In genomic region chr2:109437325-109438090, GRCh38 we compare ENCODE assay signal across 15 cellular contexts.
DNase-seq lines count a peak whose midpoint lies in the region; ATAC-seq and TF ChIP-seq lines count a peak whose summit lies in the region.
"Had no signal": no experiment of that assay in that cellular context is flagged by ENCODE, and none has a peak within 500 bp of the region (broad histone marks: within the 10 kb centered on the region; RNA-seq: fewer than 3 reads in every experiment).

No MANE protein-coding gene starts in this region.

- no peaks in the 10 kb centered on the region for H4K20me1 ChIP-seq in osteoblast (ENCODE audit: insufficient read depth, low read length)

- peak; percentile 2 for DNase-seq in NCI-H2171 (lab: John Stamatoyannopoulos, UW)
- DNase-seq in osteoblast (ENCODE audit: insufficient read length, low spot score, missing footprints), result peak; percentile 5
- no peak for DNase-seq in stimulated activated naive B cell treated with anti-CD40 and anti-IgM and Interleukin-4, amounts not matched to agents 10 μg/mL and 1 μg/mL and 100 μg/mL, for 72 hours
- DNase-seq: activated CD4-positive, alpha-beta memory T cell treated with anti-CD3 and anti-CD28 coated beads for 36 hours; activated gamma-delta T cell treated with Interleukin-2 at 50 U/mL for 16 hours; NCI-H1105 treated with DMSO at 0.1 percent for 48 hours; PC-9; right lobe of liver; T-helper 17 cell had no signal

- H2AFZ ChIP-seq in osteoblast (ENCODE audit: low read length), result no peak overlapping the region
- H2AFZ ChIP-seq: PC-9 had no signal

- ATAC-seq in HG02642 (IDR thresholded peaks at IDR 0.05; ENCODE audit: poor library complexity, unreplicated experiment) (no peak), HG02973 (IDR thresholded peaks at IDR 0.05; ENCODE audit: unreplicated experiment) (no peak), GM21619 (IDR thresholded peaks at IDR 0.05; ENCODE audit: unreplicated experiment) (no peak)
- no peak for ATAC-seq in stimulated activated naive B cell treated with anti-CD40 and anti-IgM and Interleukin-4, amounts not matched to agents 10 μg/mL and 1 μg/mL and 100 μg/mL, for 72 hours (replicated peaks)
- ATAC-seq: GM12878, T-helper 17 cell had no signal

- H3K27me3 ChIP-seq in osteoblast (ENCODE audit: insufficient read depth, low read length), result no peaks in the 10 kb centered on the region
- H3K27me3 ChIP-seq: right lobe of liver had no signal

- H3K4me1 ChIP-seq in osteoblast (ENCODE audit: insufficient read depth, low read length), result peaks cover 24% of the 10 kb centered on the region

- peaks cover 2% of the 10 kb centered on the region for H3K36me3 ChIP-seq in osteoblast (ENCODE audit: insufficient read depth, low read length)
- H3K36me3 ChIP-seq: right lobe of liver had no signal

- peak overlapping the region; percentile 10 to 91 (median 23) for H3K27ac Mint-ChIP-seq in brain
- H3K27ac Mint-ChIP-seq in stimulated activated naive B cell treated with anti-CD40 and anti-IgM and Interleukin-4, amounts not matched to agents 10 μg/mL and 1 μg/mL and 100 μg/mL, for 72 hours, result no peak overlapping the region
- H3K27ac Mint-ChIP-seq: activated CD4-positive, alpha-beta memory T cell treated with anti-CD3 and anti-CD28 coated beads for 36 hours; T-helper 17 cell had no signal

- peaks cover 20 to 31% (median 28%) of the 10 kb centered on the region in 5 experiments for H3K9me3 Mint-ChIP-seq in brain
- H3K9me3 Mint-ChIP-seq in stimulated activated naive B cell treated with anti-CD40 and anti-IgM and Interleukin-4, amounts not matched to agents 10 μg/mL and 1 μg/mL and 100 μg/mL, for 72 hours, result peaks cover 11 to 13% of the 10 kb centered on the region in 2 donors

- H3K27ac ChIP-seq in C4-2B (peak overlapping the region; percentile 56), osteoblast (ENCODE audit: low read depth, low read length) (no peak overlapping the region)
- H3K27ac ChIP-seq: PC-9 had no signal

- no peak overlapping the region for H3K4me3 ChIP-seq in osteoblast (ENCODE audit: insufficient read depth, low read length)
- H3K4me3 ChIP-seq: GM12878, PC-9, right lobe of liver had no signal

- peaks cover 42% of the 10 kb centered on the region for H3K36me3 Mint-ChIP-seq in brain
- H3K36me3 Mint-ChIP-seq in stimulated activated naive B cell treated with anti-CD40 and anti-IgM and Interleukin-4, amounts not matched to agents 10 μg/mL and 1 μg/mL and 100 μg/mL, for 72 hours, result peaks cover 7 to 9% of the 10 kb centered on the region in 2 donors

- no peaks in the 10 kb centered on the region for H3K9me3 ChIP-seq in osteoblast (ENCODE audit: low read depth, low read length)
- H3K9me3 ChIP-seq: right lobe of liver had no signal

- no peak for TF ChIP-seq CTCF in C4-2B (conservative IDR thresholded peaks at IDR 0.05)
- TF ChIP-seq CTCF in brain (conservative IDR thresholded peaks at IDR 0.05), result no peak
- TF ChIP-seq CTCF in osteoblast (IDR thresholded peaks at IDR 0.05; ENCODE audit: extremely low read depth, low read depth, low read length), result no peak

- H3K79me2 ChIP-seq in osteoblast (ENCODE audit: insufficient read depth, low read length), result no peaks in the 10 kb centered on the region

- no peak overlapping the region for H3K4me3 Mint-ChIP-seq in brain
- no peak overlapping the region for H3K4me3 Mint-ChIP-seq in stimulated activated naive B cell treated with anti-CD40 and anti-IgM and Interleukin-4, amounts not matched to agents 10 μg/mL and 1 μg/mL and 100 μg/mL, for 72 hours
- H3K4me3 Mint-ChIP-seq: activated CD4-positive, alpha-beta memory T cell treated with anti-CD3 and anti-CD28 coated beads for 36 hours; T-helper 17 cell had no signal

- no peak overlapping the region for H3K4me2 ChIP-seq in osteoblast (ENCODE audit: insufficient read depth, low read length)
- H3K4me2 ChIP-seq: PC-9 had no signal

- peaks cover 58% of the 10 kb centered on the region for H3K4me1 Mint-ChIP-seq in brain
- H3K4me1 Mint-ChIP-seq in stimulated activated naive B cell treated with anti-CD40 and anti-IgM and Interleukin-4, amounts not matched to agents 10 μg/mL and 1 μg/mL and 100 μg/mL, for 72 hours, result no peaks in the 10 kb centered on the region
- H3K4me1 Mint-ChIP-seq: T-helper 17 cell had no signal

- H3K27me3 Mint-ChIP-seq in brain, result no peaks in the 10 kb centered on the region
- no peaks in the 10 kb centered on the region for H3K27me3 Mint-ChIP-seq in stimulated activated naive B cell treated with anti-CD40 and anti-IgM and Interleukin-4, amounts not matched to agents 10 μg/mL and 1 μg/mL and 100 μg/mL, for 72 hours
- H3K27me3 Mint-ChIP-seq: activated CD4-positive, alpha-beta memory T cell treated with anti-CD3 and anti-CD28 coated beads for 36 hours had no signal
